17 cellular contexts compared by ENCODE assay signal in genomic region chr9:74555625-74556024, GRCh38. TPM values are rescaled to one million over a fixed set of nuclear protein-coding genes. Genes with fewer than 3 reads are reported as not detected.
DNase-seq lines count a peak whose midpoint lies in the region; ATAC-seq and TF ChIP-seq lines count a peak whose summit lies in the region.
"Had no signal": no experiment of that assay in that cellular context is flagged by ENCODE, and none has a peak within 500 bp of the region (broad histone marks: within the 10 kb centered on the region; RNA-seq: fewer than 3 reads in every experiment).

No MANE protein-coding gene starts in this region.

- no peaks in the 10 kb centered on the region for H3F3A ChIP-seq in smooth muscle cell (ENCODE audit: low read depth)

- H3K27ac ChIP-seq in left ventricle myocardium inferior (replicated peaks) (peak overlapping the region; percentile 65), right atrium auricular region (no peak overlapping the region), body of pancreas (no peak overlapping the region), smooth muscle cell (ENCODE audit: low read depth) (no peak overlapping the region), sigmoid colon (no peak overlapping the region)

- no peaks in the 10 kb centered on the region for H3K9me3 ChIP-seq in left ventricle myocardium inferior (replicated peaks)
- no peaks in the 10 kb centered on the region for H3K9me3 ChIP-seq in right atrium auricular region
- H3K9me3 ChIP-seq in body of pancreas = no peaks in the 10 kb centered on the region
- H3K9me3 ChIP-seq in smooth muscle cell (replicated peaks; ENCODE audit: low read depth) = no peaks in the 10 kb centered on the region
- no peaks in the 10 kb centered on the region for H3K9me3 ChIP-seq in sigmoid colon

- TF ChIP-seq CTCF in left ventricle myocardium inferior (IDR thresholded peaks at IDR 0.05; ENCODE audit: borderline replicate concordance) (no peak), right atrium auricular region (IDR thresholded peaks at IDR 0.05) (no peak), body of pancreas (IDR thresholded peaks at IDR 0.05) (no peak), smooth muscle cell (IDR thresholded peaks at IDR 0.05; ENCODE audit: borderline replicate concordance, insufficient read depth, poor library complexity, severe bottlenecking) (no peak), sigmoid colon (IDR thresholded peaks at IDR 0.05) (no peak)

- H3K4me3 ChIP-seq in left ventricle myocardium inferior (peak overlapping the region; percentile 15), right atrium auricular region (no peak overlapping the region), body of pancreas (no peak overlapping the region), smooth muscle cell (no peak overlapping the region), sigmoid colon (no peak overlapping the region)
- H3K4me3 ChIP-seq: BLaER1 treated with 17β-estradiol and CSF1 and Interleukin-3, amounts not matched to agents 10 nM and 100 nM; GM23338 had no signal

- H3K36me3 ChIP-seq in left ventricle myocardium inferior (no peaks in the 10 kb centered on the region), right atrium auricular region (no peaks in the 10 kb centered on the region), body of pancreas (replicated peaks in 1 of 2; ENCODE audit: insufficient read depth in 1 of 2, low read depth in 2 of 2) (no peaks in the 10 kb centered on the region), smooth muscle cell (ENCODE audit: low read depth) (no peaks in the 10 kb centered on the region), sigmoid colon (no peaks in the 10 kb centered on the region)

- H3K27me3 ChIP-seq in left ventricle myocardium inferior (ENCODE audit: low read depth) (no peaks in the 10 kb centered on the region), right atrium auricular region (no peaks in the 10 kb centered on the region), body of pancreas (no peaks in the 10 kb centered on the region), smooth muscle cell (ENCODE audit: low read depth) (no peaks in the 10 kb centered on the region), sigmoid colon (no peaks in the 10 kb centered on the region)
- H3K27me3 ChIP-seq: BLaER1 treated with 17β-estradiol and CSF1 and Interleukin-3, amounts not matched to agents 10 nM and 100 nM had no signal

- H3K36me3 Mint-ChIP-seq in activated T-cell treated with anti-CD3 and anti-CD28 coated beads, Interleukin-2, amount 50 U/mL, for 4 hours (ENCODE audit: insufficient read depth) = no peaks in the 10 kb centered on the region
- H3K36me3 Mint-ChIP-seq: CD8-positive, alpha-beta T cell had no signal

- H3K4me1 ChIP-seq in left ventricle myocardium inferior = peaks cover 11% of the 10 kb centered on the region
- no peaks in the 10 kb centered on the region for H3K4me1 ChIP-seq in right atrium auricular region
- peaks cover 4% of the 10 kb centered on the region for H3K4me1 ChIP-seq in body of pancreas
- H3K4me1 ChIP-seq in smooth muscle cell (ENCODE audit: low read depth) = peaks cover 14% of the 10 kb centered on the region
- no peaks in the 10 kb centered on the region for H3K4me1 ChIP-seq in sigmoid colon

- peak; percentile 67 for ATAC-seq in body of pancreas
- ATAC-seq in activated T-cell treated with anti-CD3 and anti-CD28 coated beads, Interleukin-2, amount 50 U/mL, for 4 hours = no peak
- ATAC-seq: CD8-positive, alpha-beta T cell; GM23338 had no signal

- DNase-seq in left ventricle myocardium inferior (no peak), right atrium auricular region (ENCODE audit: low spot score) (no peak), body of pancreas (peak in 2 of 4 donors; percentile 4 to 9), smooth muscle cell (lab: John Stamatoyannopoulos, UW; ENCODE audit: unreplicated experiment) (no peak), NCI-H82 treated with DMSO at 0.1 percent for 48 hours (lab: John Stamatoyannopoulos, UW; ENCODE audit: unreplicated experiment) (no peak), sigmoid colon (no peak)
- no peak for DNase-seq in activated T-cell treated with anti-CD3 and anti-CD28 coated beads, Interleukin-2, amount 50 U/mL, for 4 hours
- DNase-seq: 8988T; Calu3; CD8-positive, alpha-beta T cell; DMS79 treated with DMSO at 0.1 percent for 48 hours; GF-D8; HCEC 1CT; HFFc6 had no signal

- TF ChIP-seq POLR2A in body of pancreas (IDR thresholded peaks at IDR 0.05) (no peak), sigmoid colon (IDR thresholded peaks at IDR 0.05) (no peak)

- H3K4me1 Mint-ChIP-seq in activated T-cell treated with anti-CD3 and anti-CD28 coated beads, Interleukin-2, amount 50 U/mL, for 4 hours (ENCODE audit: low read depth) = no peaks in the 10 kb centered on the region

- no peaks in the 10 kb centered on the region for H3K27me3 Mint-ChIP-seq in activated T-cell treated with anti-CD3 and anti-CD28 coated beads, Interleukin-2, amount 50 U/mL, for 4 hours (ENCODE audit: low read depth)

- H3K79me2 ChIP-seq in smooth muscle cell (ENCODE audit: low read depth) = no peaks in the 10 kb centered on the region

- no peak overlapping the region for H3K9ac ChIP-seq in smooth muscle cell (ENCODE audit: low read depth)

- WGBS in body of pancreas, 2 donors = 36 to 38% methylated on average over 4 of the region's 4 CpGs
- 88% methylated on average over 4 of the region's 4 CpGs for whole genome bisulfite sequencing in smooth muscle cell (ENCODE audit: low lambda C conversion rate)
- 67 to 80% methylated on average over 4 of the region's 4 CpGs for WGBS in sigmoid colon, 2 donors

- H3K4me3 Mint-ChIP-seq in activated T-cell treated with anti-CD3 and anti-CD28 coated beads, Interleukin-2, amount 50 U/mL, for 4 hours = no peak overlapping the region
- H3K4me3 Mint-ChIP-seq: CD8-positive, alpha-beta T cell; GM23338; HFFc6 had no signal

- no peak for TF ChIP-seq EP300 in sigmoid colon (IDR thresholded peaks at IDR 0.05)

- peak overlapping the region; percentile 7 for H3K4me2 ChIP-seq in smooth muscle cell
- H3K4me2 ChIP-seq: GM23338 had no signal

- H3K9me3 Mint-ChIP-seq in activated T-cell treated with anti-CD3 and anti-CD28 coated beads, Interleukin-2, amount 50 U/mL, for 4 hours = no peaks in the 10 kb centered on the region
- H3K9me3 Mint-ChIP-seq: CD8-positive, alpha-beta T cell; GM23338 had no signal

- intact Hi-C loops in left ventricle myocardium inferior (cut with micrococcal nuclease) = no loop called here
- intact Hi-C loops in body of pancreas (cut with DNase I) = no loop called here
- intact Hi-C loops in sigmoid colon (cut with DNase I) = no loop called here

- no peak overlapping the region for H2AFZ ChIP-seq in smooth muscle cell (ENCODE audit: low read depth)
- H2AFZ ChIP-seq: GM23338 had no signal

- no peaks in the 10 kb centered on the region for H4K20me1 ChIP-seq in smooth muscle cell (ENCODE audit: low read depth)
- H4K20me1 ChIP-seq: BLaER1 treated with 17β-estradiol and CSF1 and Interleukin-3, amounts not matched to agents 10 nM and 100 nM had no signal

RNA-seq across cellular contexts. Expression of gene RORB, which starts 58.5 kb away (rescaled TPM):
- total RNA-seq in left ventricle myocardium inferior (1.2 TPM), right atrium auricular region (1 to 10 TPM in 1 of 2 donors, under 1 TPM in 1; 0.55 to 2.4 TPM), body of pancreas (1 to 10 TPM in 1 of 2 donors, under 1 TPM in 1; 0.78 to 1.3 TPM), smooth muscle cell (2.5 and 4.9 TPM in 2 replicates), sigmoid colon (1 to 10 TPM in 2 of 4 donors, under 1 TPM in 2; 0.27 to 1.9 (median 0.95) TPM)
- polyA plus RNA-seq in smooth muscle cell (0.91 and 0.95 TPM in 2 replicates), sigmoid colon (under 1 TPM in 1 of 3 donors, not detected in 2; 0.03 TPM)
- total RNA-seq in activated T-cell treated with anti-CD3 and anti-CD28 coated beads, Interleukin-2, amount 50 U/mL, for 4 hours = under 1 TPM in 1 of 3 donors, not detected in 2; 0.03 TPM
- total RNA-seq: Calu3; CD8-positive, alpha-beta T cell; HFFc6 had no signal
- polyA plus RNA-seq: AG04450 had no signal
